14 cellular contexts compared by ENCODE assay signal in the genomic region with DNA sequence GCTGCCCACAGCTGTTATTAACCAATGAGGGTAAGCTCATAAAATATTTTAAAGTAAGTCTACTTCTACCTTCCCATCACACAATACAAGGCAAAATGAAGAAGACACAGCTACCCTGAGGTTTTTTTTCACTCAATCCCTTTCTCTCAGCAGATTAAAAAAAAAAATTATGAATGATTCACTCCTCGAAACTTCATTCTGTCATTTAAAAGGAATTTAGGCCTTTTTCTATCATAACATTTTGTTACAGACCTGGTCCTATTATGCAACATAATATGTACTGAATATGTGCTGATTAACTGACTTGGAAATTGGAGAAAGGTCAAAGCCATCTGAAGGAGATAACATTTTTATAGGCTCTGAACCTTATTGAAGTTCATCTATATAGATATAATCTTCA. TPM values are rescaled to one million over a fixed set of nuclear protein-coding genes. Genes with fewer than 3 reads are reported as not detected.
DNase-seq lines count a peak whose midpoint lies in the region; ATAC-seq, FAIRE-seq and TF ChIP-seq lines count a peak whose summit lies in the region.
"Had no signal": no experiment of that assay in that cellular context is flagged by ENCODE, and none has a peak within 500 bp of the region (broad histone marks: within the 10 kb centered on the region; RNA-seq: fewer than 3 reads in every experiment).

No MANE protein-coding gene starts in this region.

- H3K27ac ChIP-seq in SJSA1 (peak overlapping the region; percentile 51), right lobe of liver (no peak overlapping the region)
- H3K27ac ChIP-seq: body of pancreas had no signal

- H3K9me3 ChIP-seq in SJSA1 (replicated peaks) = no peaks in the 10 kb centered on the region
- no peaks in the 10 kb centered on the region for H3K9me3 ChIP-seq in right lobe of liver
- H3K9me3 ChIP-seq: body of pancreas had no signal

- FAIRE-seq in GM12891 (lab: Jason Lieb, UNC) = no peak
- FAIRE-seq: GM18507 had no signal

- H3K4me3 ChIP-seq in SJSA1 (no peak overlapping the region), fibroblast of mammary gland (ENCODE audit: control insufficient read depth, low read depth, low read length) (no peak overlapping the region), right lobe of liver (no peak overlapping the region)
- H3K4me3 ChIP-seq: body of pancreas had no signal

- TF ChIP-seq CTCF in fibroblast of mammary gland (conservative IDR thresholded peaks at IDR 0.05; ENCODE audit: control insufficient read depth, insufficient read depth, low read depth, low read length) (no peak), osteocyte (IDR thresholded peaks at IDR 0.05) (no peak), right lobe of liver (IDR thresholded peaks at IDR 0.05) (no peak)

- TF ChIP-seq POLR2A in GM12891 (IDR thresholded peaks at IDR 0.05; ENCODE audit: low read depth, low read length) (no peak), right lobe of liver (IDR thresholded peaks at IDR 0.05) (no peak)

- H3K4me1 Mint-ChIP-seq in osteocyte (ENCODE audit: unreplicated experiment) = peaks cover 45% of the 10 kb centered on the region

- no peaks in the 10 kb centered on the region for H3K36me3 ChIP-seq in SJSA1
- no peaks in the 10 kb centered on the region for H3K36me3 ChIP-seq in right lobe of liver

- H3K27me3 Mint-ChIP-seq in osteocyte (ENCODE audit: unreplicated experiment) = no peaks in the 10 kb centered on the region
- H3K27me3 Mint-ChIP-seq: activated T-cell treated with anti-CD3 and anti-CD28 coated beads, Interleukin-2, amount 50 U/mL, for 24 hours had no signal

- H3K4me1 ChIP-seq in SJSA1 (replicated peaks) = peaks cover 35% of the 10 kb centered on the region
- no peaks in the 10 kb centered on the region for H3K4me1 ChIP-seq in right lobe of liver

- H3K9me3 Mint-ChIP-seq in osteocyte (ENCODE audit: unreplicated experiment) = no peaks in the 10 kb centered on the region

- H3K27ac Mint-ChIP-seq in osteocyte (ENCODE audit: unreplicated experiment) = peak overlapping the region; percentile 85
- H3K27ac Mint-ChIP-seq: activated T-cell treated with anti-CD3 and anti-CD28 coated beads, Interleukin-2, amount 50 U/mL, for 24 hours had no signal

- intact Hi-C loops in posterior vena cava (cut with DNase I) = no loop called here
- intact Hi-C loops in right lobe of liver (cut with DNase I) = no loop called here

- H3K4me3 Mint-ChIP-seq in osteocyte (ENCODE audit: unreplicated experiment) = no peak overlapping the region
- H3K4me3 Mint-ChIP-seq: activated T-cell treated with anti-CD3 and anti-CD28 coated beads, Interleukin-2, amount 50 U/mL, for 24 hours had no signal

- DNase-seq in GM04504 (ENCODE audit: low read depth) (peak; percentile 15), SJSA1 (ENCODE audit: low read depth in 1 of 2, low spot score in 2 of 2) (peak in 1 of 2 experiments; percentile 52), fibroblast of mammary gland (ENCODE audit: low read depth) (peak; percentile 66), osteocyte (ENCODE audit: extremely low spot score, unreplicated experiment) (no peak), posterior vena cava (ENCODE audit: low spot score) (no peak), GM12891 (ENCODE audit: insufficient read length, low spot score) (no peak), right lobe of liver (no peak)
- DNase-seq: activated T-cell treated with anti-CD3 and anti-CD28 coated beads, Interleukin-2, amount 50 U/mL, for 24 hours; body of pancreas; posterior cingulate gyrus had no signal

- WGBS in right lobe of liver (ENCODE audit: insufficient coverage, low coverage, low lambda C conversion rate, missing lambda C conversion rate) = 31% methylated on average over 1 of the region's 1 CpG

- H3K36me3 Mint-ChIP-seq in osteocyte (ENCODE audit: unreplicated experiment) = no peaks in the 10 kb centered on the region

- no peak for ATAC-seq in HG03097 (IDR thresholded peaks at IDR 0.05; ENCODE audit: low FRiP score, unreplicated experiment)
- ATAC-seq in right lobe of liver = no peak
- ATAC-seq: body of pancreas, esophagus mucosa had no signal

- H3K27me3 ChIP-seq in SJSA1 (replicated peaks) (no peaks in the 10 kb centered on the region), right lobe of liver (no peaks in the 10 kb centered on the region)
- H3K27me3 ChIP-seq: body of pancreas had no signal

TF ChIP-seq in GM12891, 5 proteins besides CTCF, POLR2A, EP300 and RAD21:
- TF ChIP-seq PAX5 (IDR thresholded peaks at IDR 0.05; ENCODE audit: insufficient read depth, low read length, severe bottlenecking) (no peak), TAF1 (IDR thresholded peaks at IDR 0.05; ENCODE audit: low read depth, low read length) (no peak), POLR2AphosphoS5 (IDR thresholded peaks at IDR 0.05; ENCODE audit: low read depth, low read length) (no peak), POU2F2 (IDR thresholded peaks at IDR 0.05; ENCODE audit: low read depth, low read length) (no peak), SPI1 (IDR thresholded peaks at IDR 0.05; ENCODE audit: low read depth, low read length) (no peak)
TF ChIP-seq in GM12891: peak in this region for 0.

RNA-seq across cellular contexts. Expression of gene PRL, which starts 45.5 kb away (rescaled TPM):
- total RNA-seq in SJSA1 (2014; rRNA removed; shearing (Covaris generic)) = not detected in 2 replicates
- not detected in 2 replicates for total RNA-seq in osteocyte
- total RNA-seq in posterior vena cava = not detected
- polyA plus RNA-seq in GM12891 (2012; ENCODE audit: low read depth, missing spikeins) = not detected
- total RNA-seq in right lobe of liver = not detected
- total RNA-seq: body of pancreas, esophagus mucosa, liver had no signal
- polyA plus RNA-seq: liver had no signal

Comparison
In these comparisons a context has a peak if more than half of its experiments do, and no peak if none do; other contexts are left out.
1. DNase-seq: peak in GM04504 (single experiment) and fibroblast of mammary gland (single experiment); none in osteocyte (single experiment), posterior vena cava (single experiment), GM12891 (single experiment) and right lobe of liver (0 of 3).